In the genomic region with DNA sequence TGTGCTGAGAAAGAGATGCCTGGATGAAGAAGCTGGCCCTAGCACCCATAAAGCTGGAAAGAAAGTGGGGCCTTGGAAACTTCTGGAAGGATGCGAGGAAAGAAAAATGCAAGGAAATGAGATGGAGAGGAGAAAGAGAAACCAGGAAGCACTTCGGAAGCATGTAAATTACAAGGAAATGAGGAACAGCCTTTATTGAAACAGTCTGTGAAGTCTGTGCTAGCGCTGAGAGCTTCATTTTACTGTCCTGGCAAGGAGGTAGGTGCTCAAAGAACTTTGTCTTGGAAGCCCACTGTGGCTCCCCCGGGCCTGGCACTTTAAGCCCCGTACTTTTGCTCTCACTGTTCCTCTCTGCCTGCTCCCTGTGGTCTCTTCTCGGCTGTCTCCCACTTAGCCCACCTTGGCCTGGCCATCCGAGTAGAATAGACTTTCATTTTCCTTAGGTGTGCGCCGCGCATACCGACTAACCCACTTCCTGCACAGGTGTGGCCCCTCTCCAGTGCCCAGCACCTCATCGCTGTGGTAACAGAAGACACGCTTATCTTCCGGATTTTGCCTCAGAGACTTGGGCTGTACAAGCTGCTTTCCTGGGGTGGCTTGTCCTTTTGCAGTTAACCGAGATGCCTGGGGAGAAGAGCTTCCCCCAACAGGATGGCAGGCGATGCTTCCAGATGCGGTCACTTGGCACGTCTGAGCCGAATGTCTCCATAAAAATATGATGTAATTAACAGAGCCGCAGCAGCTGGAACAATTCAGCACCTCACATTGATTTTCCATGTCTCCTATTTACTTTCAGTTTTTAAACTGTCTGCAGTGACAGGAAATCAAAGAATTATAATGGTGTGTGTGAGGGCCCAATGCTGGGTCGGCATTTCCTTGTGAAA, we compare ENCODE assay signal across 9 cellular contexts.
DNase-seq lines count a peak whose midpoint lies in the region; ATAC-seq and TF ChIP-seq lines count a peak whose summit lies in the region.
"Had no signal": no experiment of that assay in that cellular context is flagged by ENCODE, and none has a peak within 500 bp of the region (broad histone marks: within the 10 kb centered on the region; RNA-seq: fewer than 3 reads in every experiment).

No MANE protein-coding gene starts in this region.

- H3K9me3 ChIP-seq in gastroesophageal sphincter, result no peaks in the 10 kb centered on the region

- 45 to 63% methylated on average over 12 to 15 of the region's 21 CpGs for WGBS in gastroesophageal sphincter (ENCODE audit: low coverage in 1 of 2), 2 donors

- H3K4me3 ChIP-seq in gastroesophageal sphincter, result peak overlapping the region in 1 of 2 donors; percentile 40

- TF ChIP-seq EP300 in gastroesophageal sphincter (IDR thresholded peaks at IDR 0.05), result no peak

- TF ChIP-seq CTCF in activated B cell treated with CpG ODN at 0.5 μM for 24 hours (IDR thresholded peaks at IDR 0.05) (no peak), gastroesophageal sphincter (IDR thresholded peaks at IDR 0.05) (no peak)

- CTCF ChIA-PET in activated B cell treated with CpG ODN at 0.5 μM for 24 hours (lab: Charles Lee), result no interaction called here

- peaks cover 7% of the 10 kb centered on the region for H3K27me3 Mint-ChIP-seq in activated B cell treated with CpG ODN at 0.5 μM for 24 hours
- peaks cover 14% of the 10 kb centered on the region for H3K27me3 Mint-ChIP-seq in stimulated activated memory B cell treated with anti-CD40 and anti-IgM and Interleukin-4, amounts not matched to agents 10 μg/mL and 1 μg/mL and 100 μg/mL, for 72 hours

- peak overlapping the region; percentile 67 for H3K4me3 Mint-ChIP-seq in activated B cell treated with CpG ODN at 0.5 μM for 24 hours
- H3K4me3 Mint-ChIP-seq in stimulated activated memory B cell treated with anti-CD40 and anti-IgM and Interleukin-4, amounts not matched to agents 10 μg/mL and 1 μg/mL and 100 μg/mL, for 72 hours, result peak overlapping the region; percentile 57

- H3K9me3 Mint-ChIP-seq in activated B cell treated with CpG ODN at 0.5 μM for 24 hours, result no peaks in the 10 kb centered on the region
- H3K9me3 Mint-ChIP-seq in stimulated activated memory B cell treated with anti-CD40 and anti-IgM and Interleukin-4, amounts not matched to agents 10 μg/mL and 1 μg/mL and 100 μg/mL, for 72 hours, result peaks cover 3% of the 10 kb centered on the region

- no peaks in the 10 kb centered on the region for H3K27me3 ChIP-seq in gastroesophageal sphincter

- H3K4me1 Mint-ChIP-seq in activated B cell treated with CpG ODN at 0.5 μM for 24 hours, result peaks cover 21% of the 10 kb centered on the region
- H3K4me1 Mint-ChIP-seq in stimulated activated memory B cell treated with anti-CD40 and anti-IgM and Interleukin-4, amounts not matched to agents 10 μg/mL and 1 μg/mL and 100 μg/mL, for 72 hours, result peaks cover 12% of the 10 kb centered on the region

- H3K36me3 Mint-ChIP-seq in activated B cell treated with CpG ODN at 0.5 μM for 24 hours (ENCODE audit: low read depth), result no peaks in the 10 kb centered on the region
- no peaks in the 10 kb centered on the region for H3K36me3 Mint-ChIP-seq in stimulated activated memory B cell treated with anti-CD40 and anti-IgM and Interleukin-4, amounts not matched to agents 10 μg/mL and 1 μg/mL and 100 μg/mL, for 72 hours

- TF ChIP-seq POLR2A in gastroesophageal sphincter (IDR thresholded peaks at IDR 0.05), result no peak

- peak overlapping the region in 3 of 4 donors; percentile 62 to 72 (median 64) for H3K27ac ChIP-seq in gastroesophageal sphincter
- H3K27ac ChIP-seq: 22Rv1 had no signal

- DNase-seq in DMS 273 (lab: John Stamatoyannopoulos, UW; ENCODE audit: unreplicated experiment), result peak; percentile 60
- DNase-seq in DMS 273 treated with DMSO at 0.1 percent for 48 hours (lab: John Stamatoyannopoulos, UW), result no peak
- no peak for DNase-seq in activated B cell treated with CpG ODN at 0.5 μM for 24 hours
- no peak for DNase-seq in NCI-H226
- DNase-seq in NCI-H748 treated with DMSO at 0.1 percent for 48 hours (lab: John Stamatoyannopoulos, UW), result no peak

- peaks cover 0 to 6% (median 0%) of the 10 kb centered on the region in 3 donors for H3K4me1 ChIP-seq in gastroesophageal sphincter

- no peaks in the 10 kb centered on the region for H3K36me3 ChIP-seq in gastroesophageal sphincter

- intact Hi-C loops in activated B cell treated with CpG ODN at 0.5 μM for 24 hours (cut with micrococcal nuclease), result no loop called here

- POLR2A ChIA-PET in activated B cell treated with CpG ODN at 0.5 μM for 24 hours (lab: Charles Lee), result no interaction called here

- no peak overlapping the region for H3K27ac Mint-ChIP-seq in activated B cell treated with CpG ODN at 0.5 μM for 24 hours
- H3K27ac Mint-ChIP-seq in stimulated activated memory B cell treated with anti-CD40 and anti-IgM and Interleukin-4, amounts not matched to agents 10 μg/mL and 1 μg/mL and 100 μg/mL, for 72 hours, result peak overlapping the region; percentile 62

- ATAC-seq in HG03135 (IDR thresholded peaks at IDR 0.05; ENCODE audit: unreplicated experiment) (peak; percentile 88), activated B cell treated with CpG ODN at 0.5 μM for 24 hours (ENCODE audit: low read depth) (peak; percentile 42), gastroesophageal sphincter (peak; percentile 72)
- ATAC-seq in stimulated activated memory B cell treated with anti-CD40 and anti-IgM and Interleukin-4, amounts not matched to agents 10 μg/mL and 1 μg/mL and 100 μg/mL, for 72 hours, result peak; percentile 62
